1 cellular context compared by ENCODE assay signal in genomic region chr6:121434037-121434770, GRCh38.
TF ChIP-seq lines count a peak whose summit lies in the region.

No MANE protein-coding gene starts in this region.

TF ChIP-seq in GM23338, 12 proteins besides CTCF, POLR2A, EP300 and RAD21 (continued from another document):
- TF ChIP-seq REST (IDR thresholded peaks at IDR 0.05; ENCODE audit: unreplicated experiment) (no peak), NANOG (IDR thresholded peaks at IDR 0.05; ENCODE audit: borderline replicate concordance) (no peak), POLR2AphosphoS5 (IDR thresholded peaks at IDR 0.05; ENCODE audit: low read depth) (no peak)
